In genomic region chr6:111912904-111913303, GRCh38 we compare ENCODE assay signal across 16 cellular contexts. TPM values are rescaled to one million over a fixed set of nuclear protein-coding genes. Genes with fewer than 3 reads are reported as not detected.
DNase-seq lines count a peak whose midpoint lies in the region; ATAC-seq, FAIRE-seq and TF ChIP-seq lines count a peak whose summit lies in the region.
"Had no signal": no experiment of that assay in that cellular context is flagged by ENCODE, and none has a peak within 500 bp of the region (broad histone marks: within the 10 kb centered on the region; RNA-seq: fewer than 3 reads in every experiment).

No MANE protein-coding gene starts in this region.

- H3K4me1 ChIP-seq in HepG2 (ENCODE audit: insufficient read depth, low read length) (peaks cover 7% of the 10 kb centered on the region; the same call in 1 of the 2 replicates), right lobe of liver (no peaks in the 10 kb centered on the region), GM12878 (ENCODE audit: control insufficient read depth, insufficient read depth, low read length) (no peaks in the 10 kb centered on the region)
- H3K4me1 ChIP-seq: A549, BE2C, HAP-1 had no signal

- no peak for ATAC-seq in HepG2
- no peak for ATAC-seq in right lobe of liver
- ATAC-seq in GM12878: peak; percentile 32; the same call in 2 of the 3 replicates
- ATAC-seq: A549 had no signal

- 46% methylated on average over 2 of the region's 2 CpGs for WGBS in HepG2 (ENCODE audit: low lambda C conversion rate)
- WGBS in right lobe of liver (ENCODE audit: insufficient coverage, low coverage, low lambda C conversion rate, missing lambda C conversion rate): 81% methylated on average over 2 of the region's 2 CpGs
- WGBS in GM12878 (ENCODE audit: insufficient coverage, insufficient replicate concordance, low lambda C conversion rate, missing lambda C conversion rate): 3% methylated on average over 2 of the region's 2 CpGs

- intact Hi-C loops in activated CD4-positive, alpha-beta memory T cell treated with anti-CD3 and anti-CD28 coated beads for 36 hours (cut with micrococcal nuclease): no loop called here
- intact Hi-C loops in HepG2 (cut with micrococcal nuclease; ENCODE audit: unreplicated experiment) (no loop called here), right lobe of liver (cut with DNase I) (no loop called here), GM12878 (cut with micrococcal nuclease; ENCODE audit: unreplicated experiment) (no loop called here)

- CTCF ChIA-PET in activated CD4-positive, alpha-beta memory T cell treated with anti-CD3 and anti-CD28 coated beads for 36 hours (lab: Charles Lee): no interaction called here
- CTCF ChIA-PET in activated CD4-positive, alpha-beta memory T cell treated with anti-CD3 and anti-CD28 coated beads, Interleukin-2, amount 10 ng/mL, durations not matched to agents 7 days and 5 days (lab: Charles Lee): interaction anchor here (1.1 to 1.2 kb wide), 2 partner anchors 61 to 116 kb away, joined by 3 read pairs; no protein-coding TSS in a partner anchor
- CTCF ChIA-PET in HepG2 (lab: Yijun Ruan, JAX; ENCODE audit: low intra/inter-chr PET ratio, low total read pairs): no interaction called here
- CTCF ChIA-PET in GM12878 (lab: Yijun Ruan, JAX): interaction anchor here (1.3 kb wide), 1 partner anchor 61 kb away, joined by 4 read pairs; no protein-coding TSS in a partner anchor

- no peaks in the 10 kb centered on the region for H4K20me1 ChIP-seq in HepG2 (ENCODE audit: insufficient read depth, low read length)
- H4K20me1 ChIP-seq in GM12878 (ENCODE audit: control insufficient read depth, insufficient read depth): no peaks in the 10 kb centered on the region

- H3K79me2 ChIP-seq in HepG2 (ENCODE audit: insufficient read depth, low read length) (no peaks in the 10 kb centered on the region), GM12878 (ENCODE audit: control insufficient read depth, insufficient read depth, low read length) (no peaks in the 10 kb centered on the region)

- H3K4me3 Mint-ChIP-seq in activated CD4-positive, alpha-beta memory T cell treated with anti-CD3 and anti-CD28 coated beads for 36 hours: no peak overlapping the region
- no peak overlapping the region for H3K4me3 Mint-ChIP-seq in activated CD4-positive, alpha-beta memory T cell treated with anti-CD3 and anti-CD28 coated beads, Interleukin-2, amount 10 ng/mL, durations not matched to agents 7 days and 5 days
- H3K4me3 Mint-ChIP-seq: CD4-positive, alpha-beta memory T cell had no signal

- no peak overlapping the region for H3K27ac ChIP-seq in HepG2 (ENCODE audit: extremely low read length, insufficient read depth, low read length)
- no peak overlapping the region for H3K27ac ChIP-seq in right lobe of liver
- no peak overlapping the region for H3K27ac ChIP-seq in GM12878 (ENCODE audit: control insufficient read depth, insufficient read depth)
- H3K27ac ChIP-seq: A549, C4-2B had no signal

- TF ChIP-seq POLR2A in HepG2 (IDR thresholded peaks at IDR 0.05; ENCODE audit: insufficient read depth in 1 of 2, low read depth in 2 of 2, low read length in 2 of 2) (no peak), right lobe of liver (IDR thresholded peaks at IDR 0.05) (no peak), GM12878 (IDR thresholded peaks at IDR 0.05; ENCODE audit: low read depth, low read length) (no peak)

- POLR2A ChIA-PET in activated CD4-positive, alpha-beta memory T cell treated with anti-CD3 and anti-CD28 coated beads for 36 hours (lab: Charles Lee): interaction anchor here (0.8 kb wide), 1 partner anchor 61 kb away, joined by 3 read pairs; no protein-coding TSS in a partner anchor
- POLR2A ChIA-PET in activated CD4-positive, alpha-beta memory T cell treated with anti-CD3 and anti-CD28 coated beads, Interleukin-2, amount 10 ng/mL, durations not matched to agents 7 days and 5 days (lab: Charles Lee): no interaction called here
- POLR2A ChIA-PET in HepG2 (lab: Yijun Ruan, JAX): no interaction called here
- POLR2A ChIA-PET in GM12878 (lab: Charles Lee): no interaction called here

- H2AFZ ChIP-seq in HepG2 (ENCODE audit: low read length): no peak overlapping the region
- no peak overlapping the region for H2AFZ ChIP-seq in GM12878 (ENCODE audit: control insufficient read depth, low read depth, low read length)

- H3K36me3 ChIP-seq in HepG2 (replicated peaks in 1 of 2; ENCODE audit: control insufficient read depth in 1 of 2, insufficient read depth in 2 of 2, low read length in 2 of 2): no peaks in the 10 kb centered on the region
- H3K36me3 ChIP-seq in right lobe of liver: no peaks in the 10 kb centered on the region
- no peaks in the 10 kb centered on the region for H3K36me3 ChIP-seq in GM12878 (ENCODE audit: control insufficient read depth in 2 of 2, insufficient read depth in 2 of 2, low read length in 1 of 2)
- H3K36me3 ChIP-seq: BE2C, HAP-1 had no signal

- RAD21 ChIA-PET in GM12878 (lab: Charles Lee; ENCODE audit: unreplicated experiment): no interaction called here

- no peaks in the 10 kb centered on the region for H3K27me3 Mint-ChIP-seq in activated CD4-positive, alpha-beta memory T cell treated with anti-CD3 and anti-CD28 coated beads for 36 hours
- no peaks in the 10 kb centered on the region for H3K27me3 Mint-ChIP-seq in activated CD4-positive, alpha-beta memory T cell treated with anti-CD3 and anti-CD28 coated beads, Interleukin-2, amount 10 ng/mL, durations not matched to agents 7 days and 5 days
- H3K27me3 Mint-ChIP-seq: CD4-positive, alpha-beta memory T cell had no signal

- SMC1A ChIA-PET in GM12878 (lab: Charles Lee; ENCODE audit: uncharacterized antibody, unreplicated experiment): interaction anchor here (2.2 kb wide), 1 partner anchor 12 kb away, joined by 6 read pairs; no protein-coding TSS in a partner anchor

- DNase-seq in activated CD4-positive, alpha-beta memory T cell treated with anti-CD3 and anti-CD28 coated beads for 36 hours: peak; percentile 44
- no peak for DNase-seq in activated CD4-positive, alpha-beta memory T cell treated with anti-CD3 and anti-CD28 coated beads, Interleukin-2, amount 10 ng/mL, durations not matched to agents 7 days and 5 days
- no peak for DNase-seq in HepG2 (ENCODE audit: low spot score)
- DNase-seq in right lobe of liver: no peak
- DNase-seq in activated naive CD4-positive, alpha-beta T cell treated with anti-CD3 and anti-CD28 coated beads, Interleukin-2, amount 50 U/mL, for 16 hours: peak; percentile 21
- DNase-seq in GM12878 (ENCODE audit: low read depth, low spot score): no peak
- no peak for DNase-seq in GM19239 (ENCODE audit: insufficient read length, low spot score)
- DNase-seq: BE2C; CD4-positive, alpha-beta memory T cell; DMS79 had no signal

- H3K27ac Mint-ChIP-seq in activated CD4-positive, alpha-beta memory T cell treated with anti-CD3 and anti-CD28 coated beads for 36 hours: no peak overlapping the region
- no peak overlapping the region for H3K27ac Mint-ChIP-seq in activated CD4-positive, alpha-beta memory T cell treated with anti-CD3 and anti-CD28 coated beads, Interleukin-2, amount 10 ng/mL, durations not matched to agents 7 days and 5 days
- H3K27ac Mint-ChIP-seq: CD4-positive, alpha-beta memory T cell had no signal

- no peak overlapping the region for H3K9ac ChIP-seq in HepG2 (ENCODE audit: insufficient read depth, low read depth, low read length)
- H3K9ac ChIP-seq in GM12878 (ENCODE audit: control insufficient read depth, insufficient read depth, low read length): no peak overlapping the region

- H3K4me1 Mint-ChIP-seq in activated CD4-positive, alpha-beta memory T cell treated with anti-CD3 and anti-CD28 coated beads for 36 hours (ENCODE audit: low read depth): peaks cover 9% of the 10 kb centered on the region
- H3K4me1 Mint-ChIP-seq in activated CD4-positive, alpha-beta memory T cell treated with anti-CD3 and anti-CD28 coated beads, Interleukin-2, amount 10 ng/mL, durations not matched to agents 7 days and 5 days: peaks cover 2% of the 10 kb centered on the region

- H3K9me3 ChIP-seq in HepG2 (ENCODE audit: low read length): no peaks in the 10 kb centered on the region
- H3K9me3 ChIP-seq in right lobe of liver: no peaks in the 10 kb centered on the region
- no peaks in the 10 kb centered on the region for H3K9me3 ChIP-seq in GM12878 (replicated peaks; ENCODE audit: control insufficient read depth, insufficient read depth, low read length)
- H3K9me3 ChIP-seq: A549, BE2C, HAP-1 had no signal

- TF ChIP-seq EP300 in HepG2 (IDR thresholded peaks at IDR 0.05; ENCODE audit: low read depth in 2 of 2, low read length in 2 of 2) (no peak), HepG2 (CRISPR knock-in tag; IDR thresholded peaks at IDR 0.05; ENCODE audit: borderline replicate concordance) (no peak), GM12878 (IDR thresholded peaks at IDR 0.05; ENCODE audit: borderline replicate concordance in 1 of 2, control insufficient read depth in 1 of 2, low read depth in 2 of 2, low read length in 2 of 2) (no peak)

- no peaks in the 10 kb centered on the region for H3K36me3 Mint-ChIP-seq in activated CD4-positive, alpha-beta memory T cell treated with anti-CD3 and anti-CD28 coated beads for 36 hours
- H3K36me3 Mint-ChIP-seq in activated CD4-positive, alpha-beta memory T cell treated with anti-CD3 and anti-CD28 coated beads, Interleukin-2, amount 10 ng/mL, durations not matched to agents 7 days and 5 days (ENCODE audit: low read depth): no peaks in the 10 kb centered on the region
- H3K36me3 Mint-ChIP-seq: CD4-positive, alpha-beta memory T cell had no signal

- no peaks in the 10 kb centered on the region for H3K27me3 ChIP-seq in HepG2 (ENCODE audit: control insufficient read depth in 1 of 2, insufficient read depth in 2 of 2, low read length in 2 of 2)
- no peaks in the 10 kb centered on the region for H3K27me3 ChIP-seq in right lobe of liver
- no peaks in the 10 kb centered on the region for H3K27me3 ChIP-seq in GM12878 (replicated peaks in 1 of 2; ENCODE audit: control insufficient read depth in 2 of 2, insufficient read depth in 2 of 2, low read length in 1 of 2)
- H3K27me3 ChIP-seq: BE2C had no signal

- TF ChIP-seq RAD21 in HepG2 (CRISPR knock-in tag; IDR thresholded peaks at IDR 0.05) (no peak), GM12878 (IDR thresholded peaks at IDR 0.05; ENCODE audit: insufficient read depth, low read depth, low read length) (no peak)

- TF ChIP-seq CTCF in HepG2 (CRISPR knock-in tag; IDR thresholded peaks at IDR 0.05) (no peak), right lobe of liver (IDR thresholded peaks at IDR 0.05) (no peak), GM12878 (IDR thresholded peaks at IDR 0.05 in 2 of 3, conservative IDR thresholded peaks at IDR 0.05 in 1 of 3; ENCODE audit: control insufficient read depth in 2 of 3, extremely low read depth in 1 of 3, insufficient read depth in 1 of 3, low read depth in 3 of 3, low read length in 3 of 3) (no peak)

- BruUV-seq in HepG2 (replicated peaks; lab: Mats Ljungman, UMichigan) (no TSS peak), GM12878 (replicated peaks; lab: Mats Ljungman, UMichigan) (no TSS peak)

- no peak for FAIRE-seq in HepG2 (lab: Jason Lieb, UNC)
- FAIRE-seq in GM12878 (lab: Jason Lieb, UNC): no peak
- FAIRE-seq in GM19239 (lab: Jason Lieb, UNC): no peak
- FAIRE-seq: A549, GM12891, H1 had no signal

- H3K4me3 ChIP-seq in HepG2 (replicated peaks in 1 of 3; ENCODE audit: insufficient read depth in 1 of 3, low read depth in 2 of 3, low read length in 3 of 3) (no peak overlapping the region), right lobe of liver (no peak overlapping the region), GM12878 (no peak overlapping the region)
- H3K4me3 ChIP-seq: A549, HAP-1 had no signal

- no peaks in the 10 kb centered on the region for H3K9me3 Mint-ChIP-seq in activated CD4-positive, alpha-beta memory T cell treated with anti-CD3 and anti-CD28 coated beads for 36 hours
- H3K9me3 Mint-ChIP-seq in activated CD4-positive, alpha-beta memory T cell treated with anti-CD3 and anti-CD28 coated beads, Interleukin-2, amount 10 ng/mL, durations not matched to agents 7 days and 5 days: peaks cover 2% of the 10 kb centered on the region
- H3K9me3 Mint-ChIP-seq: CD4-positive, alpha-beta memory T cell had no signal

- in situ Hi-C loops in HepG2 (cut with HindIII; ENCODE audit: extremely low pct_ligation_motif_present, low pct_unique_long_range_greater_than_20kb) (no loop called here), GM12878 (cut with MboI) (no loop called here)

- H3K4me2 ChIP-seq in HepG2 (ENCODE audit: low read depth, low read length) (no peak overlapping the region), GM12878 (ENCODE audit: control insufficient read depth, insufficient read depth) (no peak overlapping the region)
- H3K4me2 ChIP-seq: A549 had no signal

RNA-seq across cellular contexts. Expression of gene FYN, which starts 39.7 kb away (rescaled TPM):
- total RNA-seq in activated CD4-positive, alpha-beta memory T cell treated with anti-CD3 and anti-CD28 coated beads for 36 hours: 100 to 1,000 TPM; 353 to 365 TPM
- 100 to 1,000 TPM; 201 to 208 TPM for total RNA-seq in activated CD4-positive, alpha-beta memory T cell treated with anti-CD3 and anti-CD28 coated beads, Interleukin-2, amount 10 ng/mL, durations not matched to agents 7 days and 5 days
- total RNA-seq in HepG2 (2016; rRNA removed; fragmentation: Illumina TruSeq; extraction: Trizol): 14.6 and 15.5 TPM in 2 replicates
- total RNA-seq in HepG2 (2016; cell fraction: cytosol; rRNA removed; fragmentation: Illumina TruSeq; extraction: Trizol; ENCODE audit: low read depth): 3.6 and 4.1 TPM in 2 replicates
- total RNA-seq in HepG2 (2016; cell fraction: insoluble cytoplasmic fraction; rRNA removed; fragmentation: Illumina TruSeq; extraction: Trizol): 13.7 and 16.0 TPM in 2 replicates
- total RNA-seq in HepG2 (2016; cell fraction: membrane; rRNA removed; fragmentation: Illumina TruSeq; extraction: Trizol): 11.6 and 12.0 TPM in 2 replicates
- 17.8 and 19.2 TPM in 2 replicates for total RNA-seq in HepG2 (2016; cell fraction: nucleus; rRNA removed; fragmentation: Illumina TruSeq; extraction: Trizol)
- 22.6 and 24.6 TPM in 2 replicates for polyA plus RNA-seq in HepG2 (2011; rRNA removed)
- 16.8 and 28.6 TPM in 2 replicates for polyA plus RNA-seq in HepG2 (2011; cell fraction: cytosol; rRNA removed)
- 31.3 and 40.2 TPM in 2 replicates for polyA plus RNA-seq in HepG2 (2011; cell fraction: nucleus; rRNA removed)
- polyA plus RNA-seq in HepG2 (2012): 22.4 and 23.4 TPM in 2 replicates
- 3.4 and 3.5 TPM in 2 replicates for polyA plus RNA-seq in HepG2 (2016; cell fraction: cytosol; fragmentation: Illumina TruSeq; extraction: Trizol; ENCODE audit: low read depth)
- polyA plus RNA-seq in HepG2 (2016; cell fraction: insoluble cytoplasmic fraction; fragmentation: Illumina TruSeq; extraction: Trizol; ENCODE audit: low read depth): 18.8 and 20.1 TPM in 2 replicates
- 10.6 and 11.8 TPM in 2 replicates for polyA plus RNA-seq in HepG2 (2016; cell fraction: membrane; fragmentation: Illumina TruSeq; extraction: Trizol; ENCODE audit: low read depth)
- polyA plus RNA-seq in HepG2 (2016; cell fraction: nucleus; fragmentation: Illumina TruSeq; extraction: Trizol; ENCODE audit: insufficient read depth, low read depth): 17.9 and 20.2 TPM in 2 replicates
- polyA minus RNA-seq in HepG2 (2011; rRNA and poly(A)+ RNA removed; ENCODE audit: low replicate concordance): 37.8 and 75.6 TPM in 2 replicates
- polyA minus RNA-seq in HepG2 (2011; cell fraction: cytosol; rRNA and poly(A)+ RNA removed): 19.1 and 20.6 TPM in 2 replicates
- 45.1 and 62.6 TPM in 2 replicates for polyA minus RNA-seq in HepG2 (2011; cell fraction: nucleus; rRNA and poly(A)+ RNA removed)
- 10 to 100 TPM; 16.8 to 33.7 (median 23.5) TPM for total RNA-seq in right lobe of liver
- 396 and 420 TPM in 2 replicates for total RNA-seq in GM12878 (2013; cell fraction: nucleolus; rRNA removed)
- 174 and 176 TPM in 2 replicates for total RNA-seq in GM12878 (2014; rRNA removed)
- total RNA-seq in GM12878 (2014; rRNA removed; fragmentation: Illumina TruSeq; extraction: Trizol): 117 and 122 TPM in 2 replicates
- 159 and 167 TPM in 2 replicates for total RNA-seq in GM12878 (2021)
- 42.2 TPM for polyA plus RNA-seq in GM12878 (2011; ENCODE audit: low read depth)
- polyA plus RNA-seq in GM12878 (2011; rRNA removed): 243 and 247 TPM in 2 replicates
- 287 and 300 TPM in 2 replicates for polyA plus RNA-seq in GM12878 (2011; cell fraction: cytosol; rRNA removed)
- polyA plus RNA-seq in GM12878 (2011; cell fraction: nucleus; rRNA removed): 483 and 489 TPM in 2 replicates
- 64.5 and 80.5 TPM in 2 replicates for polyA plus RNA-seq in GM12878 (2012)
- 152 and 192 TPM in 2 replicates for polyA plus RNA-seq in GM12878 (2014; fragmentation: Illumina TruSeq; extraction: Trizol)
- 10 to 100 TPM; 51.4 to 55.1 TPM for polyA plus RNA-seq in GM12878 (2014; fragmentation: Nextera tagmentation; extraction: Ambion mirVana)
- polyA plus RNA-seq in GM12878 (2014; rRNA removed): 171 and 228 TPM in 2 replicates
- polyA plus RNA-seq in GM12878 (2016; fragmentation: Nextera tagmentation; extraction: Ambion mirVana): 10 to 100 TPM; 54.0 to 71.1 TPM
- polyA minus RNA-seq in GM12878 (2011; rRNA and poly(A)+ RNA removed): 353 and 414 TPM in 2 replicates
- polyA minus RNA-seq in GM12878 (2011; cell fraction: cytosol; rRNA and poly(A)+ RNA removed): 75.5 and 105 TPM in 2 replicates
- polyA minus RNA-seq in GM12878 (2011; cell fraction: nucleus; rRNA and poly(A)+ RNA removed): 237 and 331 TPM in 2 replicates
- total RNA-seq: G401 had no signal

Comparison
In these comparisons a context has a peak if more than half of its experiments do, and no peak if none do; other contexts are left out.
1. DNase-seq: peak in activated CD4-positive, alpha-beta memory T cell treated with anti-CD3 and anti-CD28 coated beads for 36 hours (single experiment) and activated naive CD4-positive, alpha-beta T cell treated with anti-CD3 and anti-CD28 coated beads, Interleukin-2, amount 50 U/mL, for 16 hours (single experiment); none in activated CD4-positive, alpha-beta memory T cell treated with anti-CD3 and anti-CD28 coated beads, Interleukin-2, amount 10 ng/mL, durations not matched to agents 7 days and 5 days (single experiment), HepG2 (single experiment), right lobe of liver (0 of 3), GM12878 (single experiment) and GM19239 (single experiment).
2. CTCF ChIA-PET loops: an anchor here in activated CD4-positive, alpha-beta memory T cell treated with anti-CD3 and anti-CD28 coated beads, Interleukin-2, amount 10 ng/mL, durations not matched to agents 7 days and 5 days (1.1 to 1.2 kb wide) and GM12878 (1.3 kb wide); none called in activated CD4-positive, alpha-beta memory T cell treated with anti-CD3 and anti-CD28 coated beads for 36 hours and HepG2.